ENCODE assay signal across 6 cellular contexts in the genomic region with DNA sequence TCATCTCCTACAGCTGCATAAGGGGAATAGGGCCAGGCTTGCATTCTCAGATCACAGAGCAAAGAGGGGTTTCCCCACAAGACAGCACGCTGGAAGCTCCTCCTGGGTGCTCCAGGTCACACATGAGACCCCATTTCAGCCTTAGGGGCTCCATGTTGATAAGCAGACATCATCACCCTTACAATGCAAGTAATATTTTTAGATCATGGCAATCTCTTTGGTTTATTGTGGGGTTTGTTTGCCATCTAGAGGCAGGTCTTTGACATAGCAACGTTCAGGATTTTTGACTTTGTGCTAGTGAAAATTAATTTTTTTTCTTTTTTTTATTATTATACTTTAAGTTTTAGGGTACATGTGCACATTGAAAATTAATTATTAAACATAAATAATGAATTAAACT.
DNase-seq lines count a peak whose midpoint lies in the region; ATAC-seq, FAIRE-seq and TF ChIP-seq lines count a peak whose summit lies in the region.
"Not testable (repeated sequence)": the region's sequence is repeated elsewhere in the genome, so short reads cannot be mapped to it uniquely, and the experiment has no call there.

No MANE protein-coding gene starts in this region.

- not testable (repeated sequence) for H3K9ac ChIP-seq in endodermal cell (ENCODE audit: extremely low read depth, low read length, poor library complexity, severe bottlenecking)

- not testable (repeated sequence) for H3K27me3 Mint-ChIP-seq in HFFc6 (ENCODE audit: insufficient read depth); endodermal cell (ENCODE audit: insufficient read depth)

- TF ChIP-seq CTCF in HFFc6 (IDR thresholded peaks at IDR 0.05) (peak; percentile 20; the same call in 1 of the 2 replicates), endodermal cell (conservative IDR thresholded peaks at IDR 0.05) (peak; percentile 13), left ventricle myocardium inferior (IDR thresholded peaks at IDR 0.05; ENCODE audit: borderline replicate concordance) (peak; percentile 28), right lobe of liver (IDR thresholded peaks at IDR 0.05) (peak in 3 of 4 donors; percentile 10 to 24 (median 20))

- H3K4me1 Mint-ChIP-seq in HFFc6 (ENCODE audit: low read depth); endodermal cell: not testable (repeated sequence)

- H3K4me3 ChIP-seq in endodermal cell (ENCODE audit: low read length); left ventricle myocardium inferior; right lobe of liver: not testable (repeated sequence)

- not testable (repeated sequence) for H3K27ac ChIP-seq in endodermal cell (ENCODE audit: low read depth, low read length); left ventricle myocardium inferior (replicated peaks); right lobe of liver

- not testable (repeated sequence) for H3K4me1 ChIP-seq in endodermal cell (ENCODE audit: control insufficient read depth, insufficient read depth, low read length); left ventricle myocardium inferior; right lobe of liver

- WGBS in endodermal cell (ENCODE audit: insufficient coverage in 1 of 2, insufficient read length in 1 of 2), 2 experiments = no CpG with 5 or more reads among the region's 2 CpGs
- 0% methylated on average over 1 of the region's 2 CpGs for WGBS in right lobe of liver (ENCODE audit: insufficient coverage, low coverage, low lambda C conversion rate, missing lambda C conversion rate)

- not testable (repeated sequence) for H3K9me3 ChIP-seq in endodermal cell (ENCODE audit: control insufficient read depth, low read length); left ventricle myocardium inferior (replicated peaks); right lobe of liver

- peak; percentile 46 for FAIRE-seq in G401.6 (lab: Jason Lieb, UNC)

- not testable (repeated sequence) for DNase-seq in HFFc6, endodermal cell, left ventricle myocardium inferior, right lobe of liver

- H3K4me3 Mint-ChIP-seq in HFFc6, endodermal cell: not testable (repeated sequence)

- H3K36me3 ChIP-seq in endodermal cell (ENCODE audit: control insufficient read depth, insufficient read depth, low read length); left ventricle myocardium inferior; right lobe of liver: not testable (repeated sequence)

- not testable (repeated sequence) for H3K9me3 Mint-ChIP-seq in HFFc6
- H3K9me3 Mint-ChIP-seq in endodermal cell = peaks cover 19% of the 10 kb centered on the region

- H3K27ac Mint-ChIP-seq in HFFc6, endodermal cell: not testable (repeated sequence)

- not testable (repeated sequence) for H3K36me3 Mint-ChIP-seq in HFFc6 (ENCODE audit: low read depth); endodermal cell (ENCODE audit: low read depth)

- not testable (repeated sequence) for TF ChIP-seq POLR2A in right lobe of liver (IDR thresholded peaks at IDR 0.05)

- not testable (repeated sequence) for H3K27me3 ChIP-seq in endodermal cell (ENCODE audit: control insufficient read depth, insufficient read depth, low read length, poor library complexity, severe bottlenecking); left ventricle myocardium inferior (ENCODE audit: low read depth); right lobe of liver

- ATAC-seq in SK-N-SH treated with all-trans-retinoic acid at 6 μM for 48 hours (0 out of 3 replicates have a peak, but pooled peaks have one; percentile 43), right lobe of liver (peak in 2 of 4 donors; percentile 17 to 34)

- intact Hi-C loops in left ventricle myocardium inferior (cut with micrococcal nuclease); right lobe of liver (cut with DNase I): not testable (repeated sequence)
